In the genomic region with DNA sequence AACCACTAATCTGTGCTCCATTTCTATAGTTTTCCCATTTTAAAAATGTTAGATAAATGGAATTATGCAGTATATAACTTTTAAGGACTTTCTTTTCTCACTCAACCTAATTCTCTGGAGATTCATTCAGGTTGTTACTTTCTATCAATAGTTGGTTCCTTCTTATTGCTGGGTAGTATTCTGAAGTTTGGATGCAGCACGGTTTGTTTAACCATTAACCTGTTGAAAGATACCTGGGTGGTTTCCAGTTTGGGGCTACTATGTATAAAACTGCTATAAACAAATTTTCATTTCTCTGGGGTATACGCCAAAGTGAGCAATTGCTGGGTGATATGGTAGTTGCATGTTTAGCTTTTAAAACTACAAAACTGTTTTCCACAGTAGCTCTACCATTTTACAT, we compare ENCODE assay signal across 1 cellular context.
TF ChIP-seq lines count a peak whose summit lies in the region.

No MANE protein-coding gene starts in this region.

TF ChIP-seq in HepG2, 621 proteins besides CTCF, POLR2A, EP300 and RAD21 (continued from another document):
- TF ChIP-seq, protein P1, sequence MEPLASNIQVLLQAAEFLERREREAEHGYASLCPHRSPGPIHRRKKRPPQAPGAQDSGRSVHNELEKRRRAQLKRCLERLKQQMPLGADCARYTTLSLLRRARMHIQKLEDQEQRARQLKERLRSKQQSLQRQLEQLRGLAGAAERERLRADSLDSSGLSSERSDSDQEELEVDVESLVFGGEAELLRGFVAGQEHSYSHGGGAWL (CRISPR knock-in tag; IDR thresholded peaks at IDR 0.05) = no peak
- TF ChIP-seq, protein P2, sequence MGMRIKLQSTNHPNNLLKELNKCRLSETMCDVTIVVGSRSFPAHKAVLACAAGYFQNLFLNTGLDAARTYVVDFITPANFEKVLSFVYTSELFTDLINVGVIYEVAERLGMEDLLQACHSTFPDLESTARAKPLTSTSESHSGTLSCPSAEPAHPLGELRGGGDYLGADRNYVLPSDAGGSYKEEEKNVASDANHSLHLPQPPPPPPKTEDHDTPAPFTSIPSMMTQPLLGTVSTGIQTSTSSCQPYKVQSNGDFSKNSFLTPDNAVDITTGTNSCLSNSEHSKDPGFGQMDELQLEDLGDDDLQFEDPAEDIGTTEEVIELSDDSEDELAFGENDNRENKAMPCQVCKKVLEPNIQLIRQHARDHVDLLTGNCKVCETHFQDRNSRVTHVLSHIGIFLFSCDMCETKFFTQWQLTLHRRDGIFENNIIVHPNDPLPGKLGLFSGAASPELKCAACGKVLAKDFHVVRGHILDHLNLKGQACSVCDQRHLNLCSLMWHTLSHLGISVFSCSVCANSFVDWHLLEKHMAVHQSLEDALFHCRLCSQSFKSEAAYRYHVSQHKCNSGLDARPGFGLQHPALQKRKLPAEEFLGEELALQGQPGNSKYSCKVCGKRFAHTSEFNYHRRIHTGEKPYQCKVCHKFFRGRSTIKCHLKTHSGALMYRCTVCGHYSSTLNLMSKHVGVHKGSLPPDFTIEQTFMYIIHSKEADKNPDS (CRISPR knock-in tag; IDR thresholded peaks at IDR 0.05) = no peak
- TF ChIP-seq WIZ (CRISPR knock-in tag; IDR thresholded peaks at IDR 0.05) (no peak), ATRX (CRISPR knock-in tag; IDR thresholded peaks at IDR 0.05; ENCODE audit: borderline replicate concordance) (no peak), SRF (IDR thresholded peaks at IDR 0.05; ENCODE audit: low read depth, low read length) (no peak), ZNF354B (CRISPR knock-in tag; IDR thresholded peaks at IDR 0.05) (no peak), ZNF616 (CRISPR knock-in tag; IDR thresholded peaks at IDR 0.05; ENCODE audit: low read depth) (no peak)
